8 cellular contexts compared by ENCODE assay signal in genomic region chr19:2290441-2291184, GRCh38. TPM values are rescaled to one million over a fixed set of nuclear protein-coding genes. Genes with fewer than 3 reads are reported as not detected.
DNase-seq lines count a peak whose midpoint lies in the region; TF ChIP-seq lines count a peak whose summit lies in the region.

No MANE protein-coding gene starts in this region.

- H3K27me3 ChIP-seq in GM06990 (replicated peaks; ENCODE audit: control insufficient read depth, insufficient read depth, low read length) (no peaks in the 10 kb centered on the region), dorsolateral prefrontal cortex (peaks cover 0 to 41% (median 22%) of the 10 kb centered on the region in 45 donors), prostate gland (replicated peaks; ENCODE audit: insufficient read depth) (peaks cover 13% of the 10 kb centered on the region)

- H3K4me3 ChIP-seq in GM06990 (replicated peaks; ENCODE audit: low read depth, low read length) (peak overlapping the region; percentile 64), dorsolateral prefrontal cortex (peak overlapping the region in 53 of 59 donors; percentile 4 to 55 (median 39)), prostate gland (peak overlapping the region; percentile 12 to 22)

- no peak for TF ChIP-seq POLR2A in prostate gland (IDR thresholded peaks at IDR 0.05)

- WGBS in prostate gland, result 2% methylated on average over 34 of the region's 82 CpGs

- peak overlapping the region in 8 of 59 donors; percentile 18 to 63 (median 54) for H3K27ac ChIP-seq in dorsolateral prefrontal cortex
- H3K27ac ChIP-seq in prostate gland, result no peak overlapping the region

- DNase-seq in GM06990 (ENCODE audit: extremely low read depth, insufficient read length) (peak; percentile 73), NCI-H1105 (lab: John Stamatoyannopoulos, UW) (peak; percentile 40), dorsolateral prefrontal cortex (no peak), prostate gland (ENCODE audit: low spot score) (no peak), AG08395 (ENCODE audit: low spot score) (no peak), GF-D8 (lab: John Stamatoyannopoulos, UW) (no peak), globus pallidus (ENCODE audit: low spot score) (no peak), NCI-H1436 treated with DMSO at 0.1 percent for 48 hours (lab: John Stamatoyannopoulos, UW) (no peak)

- H3K4me1 ChIP-seq in prostate gland (replicated peaks), result peaks cover 20% of the 10 kb centered on the region

- H3K9me3 ChIP-seq in prostate gland, result no peaks in the 10 kb centered on the region

- H3K36me3 ChIP-seq in GM06990 (ENCODE audit: control insufficient read depth, insufficient read depth, low read length) (no peaks in the 10 kb centered on the region; the same call in 1 of the 2 replicates), prostate gland (no peaks in the 10 kb centered on the region)

- intact Hi-C loops in dorsolateral prefrontal cortex (cut with DNase I) (no loop called here), prostate gland (cut with DNase I) (no loop called here)

- TF ChIP-seq CTCF in GM06990 (IDR thresholded peaks at IDR 0.05; ENCODE audit: insufficient read depth, low read length, poor library complexity, severe bottlenecking) (no peak), dorsolateral prefrontal cortex (IDR thresholded peaks at IDR 0.05 in 54 of 56, conservative IDR thresholded peaks at IDR 0.05 in 2 of 56; ENCODE audit: low read depth in 1 of 56, partially characterized antibody in 56 of 56) (no peak), prostate gland (IDR thresholded peaks at IDR 0.05) (no peak)

RNA-seq across cellular contexts. Expression of gene PEAK3, which starts 8.6 kb away (rescaled TPM):
- total RNA-seq in dorsolateral prefrontal cortex (1 to 10 TPM in 12 of 120 experiments, under 1 TPM in 101, not detected in 7; 0.16 to 1.5 (median 0.55) TPM), prostate gland (under 1 TPM; 0.27 to 0.80 TPM)

RNA-seq across cellular contexts. Expression of gene LINGO3, which starts 17.3 kb away (rescaled TPM):
- 10 to 100 TPM in 1 of 120 experiments, 1 to 10 TPM in 119; 1.7 to 16.2 (median 4.4) TPM for total RNA-seq in dorsolateral prefrontal cortex
- total RNA-seq in prostate gland, result under 1 TPM in 1 of 2 donors, not detected in 1; 0.68 TPM

RNA-seq across cellular contexts. Expression of gene JSRP1, which starts 34.4 kb away (rescaled TPM):
- total RNA-seq in dorsolateral prefrontal cortex (1 to 10 TPM in 34 of 120 experiments, under 1 TPM in 34, not detected in 52; 0.43 to 2.3 (median 1.0) TPM), prostate gland (under 1 TPM in 1 of 2 donors, not detected in 1; 0.96 TPM)

RNA-seq across cellular contexts. Expression of gene LSM7, which starts 37.8 kb away (rescaled TPM):
- total RNA-seq in dorsolateral prefrontal cortex (10 to 100 TPM; 25.2 to 59.5 (median 43.2) TPM), prostate gland (100 to 1,000 TPM; 125 to 135 TPM)

RNA-seq across cellular contexts. Expression of gene SPPL2B, which starts 37.9 kb away (rescaled TPM):
- total RNA-seq in dorsolateral prefrontal cortex (100 to 1,000 TPM in 7 of 120 experiments, 10 to 100 TPM in 113; 40.9 to 134 (median 70.6) TPM), prostate gland (10 to 100 TPM; 54.0 to 87.1 TPM)

Comparison
In these comparisons a context has a peak if more than half of its experiments do, and no peak if none do; other contexts are left out.
1. DNase-seq: peak in GM06990 (single experiment) and NCI-H1105 (single experiment); none in dorsolateral prefrontal cortex (0 of 10), prostate gland (single experiment), AG08395 (single experiment), GF-D8 (single experiment), globus pallidus (single experiment) and NCI-H1436 treated with DMSO at 0.1 percent for 48 hours (single experiment).
2. Peak in every context shown above with its lines, with median percentiles within 50 percentile points of each other: H3K4me3 ChIP-seq.